Comparison of ENCODE assay signal across 8 cellular contexts in the genomic region with DNA sequence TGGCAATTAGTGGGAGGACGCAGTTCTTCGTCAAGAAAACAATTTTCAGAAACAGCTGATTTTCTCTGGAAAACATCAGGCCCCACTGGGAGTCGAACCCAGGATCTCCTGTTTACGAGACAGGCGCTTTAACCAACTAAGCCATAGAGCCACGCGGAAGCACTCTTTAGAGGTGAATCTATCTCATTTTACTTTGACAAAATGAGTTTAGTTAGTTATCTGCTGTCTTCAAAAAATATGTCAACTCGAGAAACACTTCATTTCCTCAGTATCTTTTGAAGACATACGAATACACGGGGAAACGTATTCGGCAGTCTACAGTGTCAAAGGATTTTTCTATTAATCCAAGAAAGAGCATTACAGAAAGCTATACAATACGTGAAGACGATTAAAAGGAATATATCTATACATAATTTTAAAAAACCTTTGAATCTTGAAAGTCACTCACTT. TPM values are rescaled to one million over a fixed set of nuclear protein-coding genes. Genes with fewer than 3 reads are reported as not detected.
DNase-seq lines count a peak whose midpoint lies in the region; ATAC-seq, FAIRE-seq and TF ChIP-seq lines count a peak whose summit lies in the region.

No MANE protein-coding gene starts in this region.

- no peak for TF ChIP-seq CTCF in heart right ventricle (IDR thresholded peaks at IDR 0.05)

- H3K36me3 Mint-ChIP-seq in activated CD4-positive, alpha-beta T cell treated with anti-CD3 and anti-CD28 coated beads, Interleukin-2, amount 10 ng/mL, durations not matched to agents 7 days and 5 days (ENCODE audit: low read depth) = no peaks in the 10 kb centered on the region

- POLR2A ChIA-PET in activated CD4-positive, alpha-beta T cell treated with anti-CD3 and anti-CD28 coated beads, Interleukin-2, amount 10 ng/mL, durations not matched to agents 7 days and 5 days (lab: Charles Lee) = interaction anchor here (0.6 kb wide), 2 partner anchors 622 to 1161 kb away, joined by 4 read pairs; no protein-coding TSS in a partner anchor

- FAIRE-seq in HTR-8/SVneo (lab: Jason Lieb, UNC) = no peak

- H3K4me1 Mint-ChIP-seq in activated CD4-positive, alpha-beta T cell treated with anti-CD3 and anti-CD28 coated beads, Interleukin-2, amount 10 ng/mL, durations not matched to agents 7 days and 5 days = peaks cover 24% of the 10 kb centered on the region

- CTCF ChIA-PET in activated CD4-positive, alpha-beta T cell treated with anti-CD3 and anti-CD28 coated beads, Interleukin-2, amount 10 ng/mL, durations not matched to agents 7 days and 5 days (lab: Charles Lee) = interaction anchor here (0.6 to 1.4 kb wide), 2 partner anchors 25 to 113 kb away, joined by 3 read pairs; no protein-coding TSS in a partner anchor

- H3K9me3 Mint-ChIP-seq in activated CD4-positive, alpha-beta T cell treated with anti-CD3 and anti-CD28 coated beads, Interleukin-2, amount 10 ng/mL, durations not matched to agents 7 days and 5 days = no peaks in the 10 kb centered on the region

- H3K36me3 ChIP-seq in heart right ventricle = no peaks in the 10 kb centered on the region

- WGBS in heart right ventricle, 2 donors = 35 to 37% methylated on average over 14 of the region's 14 CpGs

- H3K27ac Mint-ChIP-seq in activated CD4-positive, alpha-beta T cell treated with anti-CD3 and anti-CD28 coated beads, Interleukin-2, amount 10 ng/mL, durations not matched to agents 7 days and 5 days = peak overlapping the region; percentile 71

- DNase-seq in DMS 273 (lab: John Stamatoyannopoulos, UW; ENCODE audit: unreplicated experiment) = peak; percentile 92
- peak; percentile 28 for DNase-seq in HTR-8/SVneo (ENCODE audit: insufficient read length, low spot score)
- DNase-seq in activated CD4-positive, alpha-beta T cell treated with anti-CD3 and anti-CD28 coated beads, Interleukin-2, amount 10 ng/mL, durations not matched to agents 7 days and 5 days = peak; percentile 34
- DNase-seq in foreskin melanocyte = peak; percentile 47
- peak; percentile 28 to 64 for DNase-seq in stimulated activated CD4-positive, alpha-beta T cell treated with anti-CD3 and anti-CD28 coated beads, Interleukin-2, amount 100 ng/mL, for 24 hours
- DNase-seq in heart right ventricle = no peak
- DNase-seq in SIG-M5 treated with dmso at 0.1 percent for 504 hours (lab: John Stamatoyannopoulos, UW; ENCODE audit: unreplicated experiment) = no peak

- peaks cover 50% of the 10 kb centered on the region for H3K27me3 Mint-ChIP-seq in activated CD4-positive, alpha-beta T cell treated with anti-CD3 and anti-CD28 coated beads, Interleukin-2, amount 10 ng/mL, durations not matched to agents 7 days and 5 days

- peaks cover 0 to 10% (median 0%) of the 10 kb centered on the region in 9 donors for H3K4me1 ChIP-seq in heart right ventricle

- H3K4me3 ChIP-seq in heart right ventricle = peak overlapping the region in 3 of 10 donors; percentile 24 to 49 (median 29)

- peak overlapping the region in 1 of 10 donors; percentile 31 for H3K27ac ChIP-seq in heart right ventricle

- H3K9me3 ChIP-seq in heart right ventricle = no peaks in the 10 kb centered on the region

- no peak for ATAC-seq in HG03460 (IDR thresholded peaks at IDR 0.05; ENCODE audit: unreplicated experiment)
- no peak for ATAC-seq in heart right ventricle

- H3K4me3 Mint-ChIP-seq in activated CD4-positive, alpha-beta T cell treated with anti-CD3 and anti-CD28 coated beads, Interleukin-2, amount 10 ng/mL, durations not matched to agents 7 days and 5 days = peak overlapping the region; percentile 67

- intact Hi-C loops in heart right ventricle (cut with DNase I) = no loop called here

- H3K27me3 ChIP-seq in heart right ventricle = peaks cover 0 to 90% (median 54%) of the 10 kb centered on the region in 7 donors

RNA-seq across cellular contexts. Expression of a gene that starts 26.7 kb away (rescaled TPM):
- total RNA-seq in activated CD4-positive, alpha-beta T cell treated with anti-CD3 and anti-CD28 coated beads, Interleukin-2, amount 10 ng/mL, durations not matched to agents 7 days and 5 days = not detected
- total RNA-seq in heart right ventricle = not detected
- not detected for polyA plus RNA-seq in heart right ventricle

RNA-seq across cellular contexts. Expression of a gene that starts 36.7 kb away (rescaled TPM):
- not detected for total RNA-seq in activated CD4-positive, alpha-beta T cell treated with anti-CD3 and anti-CD28 coated beads, Interleukin-2, amount 10 ng/mL, durations not matched to agents 7 days and 5 days
- total RNA-seq in heart right ventricle = not detected
- not detected for polyA plus RNA-seq in heart right ventricle

RNA-seq across cellular contexts. Expression of a gene that starts 45.6 kb away (rescaled TPM):
- total RNA-seq in activated CD4-positive, alpha-beta T cell treated with anti-CD3 and anti-CD28 coated beads, Interleukin-2, amount 10 ng/mL, durations not matched to agents 7 days and 5 days = 1 to 10 TPM; 1.5 to 1.7 TPM
- total RNA-seq in heart right ventricle = 1 to 10 TPM in 9 of 10 donors, under 1 TPM in 1; 0.98 to 2.7 (median 1.3) TPM
- polyA plus RNA-seq in heart right ventricle = under 1 TPM; 0.26 to 0.44 TPM

Comparison
In these comparisons a context has a peak if more than half of its experiments do, and no peak if none do; other contexts are left out.
1. DNase-seq: peak in DMS 273 (single experiment), HTR-8/SVneo (single experiment), activated CD4-positive, alpha-beta T cell treated with anti-CD3 and anti-CD28 coated beads, Interleukin-2, amount 10 ng/mL, durations not matched to agents 7 days and 5 days (single experiment), foreskin melanocyte (single experiment) and stimulated activated CD4-positive, alpha-beta T cell treated with anti-CD3 and anti-CD28 coated beads, Interleukin-2, amount 100 ng/mL, for 24 hours (2 of 2); none in heart right ventricle (0 of 2) and SIG-M5 treated with dmso at 0.1 percent for 504 hours (single experiment).